ENCODE assay signal across 1 cellular context in the genomic region with DNA sequence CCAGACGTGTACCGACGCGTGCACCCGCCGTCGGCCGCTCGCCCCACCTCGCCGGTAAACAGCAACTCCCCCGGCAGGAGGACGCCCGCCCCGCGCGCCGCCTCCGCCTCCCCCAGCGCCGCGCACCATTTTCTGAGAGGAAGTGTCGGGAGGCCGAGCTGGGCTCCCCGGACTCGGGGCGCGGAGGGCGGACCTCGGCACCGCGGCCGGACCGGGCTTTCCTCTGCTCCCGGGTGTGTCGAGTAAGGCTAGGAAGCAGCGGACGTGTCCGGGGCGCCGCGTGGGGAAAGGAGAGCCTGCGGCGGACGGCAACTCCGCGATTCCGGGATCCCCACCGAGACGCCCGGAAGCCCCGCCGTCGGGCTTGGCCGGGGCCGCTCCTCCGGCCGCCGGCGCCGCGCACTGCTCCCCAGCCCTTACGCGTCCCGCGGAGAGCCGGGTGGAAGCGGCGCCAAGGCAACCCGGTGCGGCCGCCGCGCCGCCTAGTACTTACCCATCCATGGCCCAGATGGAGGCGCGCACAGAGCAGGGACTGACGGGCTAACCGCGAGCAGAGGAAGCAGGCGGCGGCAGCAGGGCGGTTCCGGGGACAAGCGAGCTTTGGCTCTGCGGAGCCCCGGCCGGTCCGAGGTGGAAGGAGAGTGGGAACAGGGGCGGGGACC.
TF ChIP-seq lines count a peak whose summit lies in the region.

A gene with protein sequence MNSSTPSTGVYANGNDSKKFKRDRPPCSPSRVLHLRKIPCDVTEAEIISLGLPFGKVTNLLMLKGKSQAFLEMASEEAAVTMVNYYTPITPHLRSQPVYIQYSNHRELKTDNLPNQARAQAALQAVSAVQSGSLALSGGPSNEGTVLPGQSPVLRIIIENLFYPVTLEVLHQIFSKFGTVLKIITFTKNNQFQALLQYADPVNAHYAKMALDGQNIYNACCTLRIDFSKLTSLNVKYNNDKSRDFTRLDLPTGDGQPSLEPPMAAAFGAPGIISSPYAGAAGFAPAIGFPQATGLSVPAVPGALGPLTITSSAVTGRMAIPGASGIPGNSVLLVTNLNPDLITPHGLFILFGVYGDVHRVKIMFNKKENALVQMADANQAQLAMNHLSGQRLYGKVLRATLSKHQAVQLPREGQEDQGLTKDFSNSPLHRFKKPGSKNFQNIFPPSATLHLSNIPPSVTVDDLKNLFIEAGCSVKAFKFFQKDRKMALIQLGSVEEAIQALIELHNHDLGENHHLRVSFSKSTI (minus strand): TSS at position 643 of the 662 bp plus-strand sequence. CDS start 35,754 bp downstream, outside the sequence.

TF ChIP-seq in IMR-90, 13 proteins besides CTCF, POLR2A, EP300 and RAD21 (continued from another document):
- TF ChIP-seq, protein P1, sequence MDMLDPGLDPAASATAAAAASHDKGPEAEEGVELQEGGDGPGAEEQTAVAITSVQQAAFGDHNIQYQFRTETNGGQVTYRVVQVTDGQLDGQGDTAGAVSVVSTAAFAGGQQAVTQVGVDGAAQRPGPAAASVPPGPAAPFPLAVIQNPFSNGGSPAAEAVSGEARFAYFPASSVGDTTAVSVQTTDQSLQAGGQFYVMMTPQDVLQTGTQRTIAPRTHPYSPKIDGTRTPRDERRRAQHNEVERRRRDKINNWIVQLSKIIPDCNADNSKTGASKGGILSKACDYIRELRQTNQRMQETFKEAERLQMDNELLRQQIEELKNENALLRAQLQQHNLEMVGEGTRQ (IDR thresholded peaks at IDR 0.05; ENCODE audit: low read depth, low read length), result no peak
- peak; percentile 48; the same call in 1 of the 2 replicates for TF ChIP-seq MXI1 (IDR thresholded peaks at IDR 0.05; ENCODE audit: borderline replicate concordance, low read depth, low read length)
- TF ChIP-seq, protein P2, sequence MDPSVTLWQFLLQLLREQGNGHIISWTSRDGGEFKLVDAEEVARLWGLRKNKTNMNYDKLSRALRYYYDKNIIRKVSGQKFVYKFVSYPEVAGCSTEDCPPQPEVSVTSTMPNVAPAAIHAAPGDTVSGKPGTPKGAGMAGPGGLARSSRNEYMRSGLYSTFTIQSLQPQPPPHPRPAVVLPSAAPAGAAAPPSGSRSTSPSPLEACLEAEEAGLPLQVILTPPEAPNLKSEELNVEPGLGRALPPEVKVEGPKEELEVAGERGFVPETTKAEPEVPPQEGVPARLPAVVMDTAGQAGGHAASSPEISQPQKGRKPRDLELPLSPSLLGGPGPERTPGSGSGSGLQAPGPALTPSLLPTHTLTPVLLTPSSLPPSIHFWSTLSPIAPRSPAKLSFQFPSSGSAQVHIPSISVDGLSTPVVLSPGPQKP (IDR thresholded peaks at IDR 0.05; ENCODE audit: borderline replicate concordance, low read depth, low read length), result no peak
- peak; percentile 54; the same call in 1 of the 2 replicates for TF ChIP-seq MAZ (IDR thresholded peaks at IDR 0.05; ENCODE audit: borderline replicate concordance, low read depth, low read length)
TF ChIP-seq in IMR-90: peak in this region for 2.
